Comparison of ENCODE assay signal across 9 cellular contexts in the genomic region with DNA sequence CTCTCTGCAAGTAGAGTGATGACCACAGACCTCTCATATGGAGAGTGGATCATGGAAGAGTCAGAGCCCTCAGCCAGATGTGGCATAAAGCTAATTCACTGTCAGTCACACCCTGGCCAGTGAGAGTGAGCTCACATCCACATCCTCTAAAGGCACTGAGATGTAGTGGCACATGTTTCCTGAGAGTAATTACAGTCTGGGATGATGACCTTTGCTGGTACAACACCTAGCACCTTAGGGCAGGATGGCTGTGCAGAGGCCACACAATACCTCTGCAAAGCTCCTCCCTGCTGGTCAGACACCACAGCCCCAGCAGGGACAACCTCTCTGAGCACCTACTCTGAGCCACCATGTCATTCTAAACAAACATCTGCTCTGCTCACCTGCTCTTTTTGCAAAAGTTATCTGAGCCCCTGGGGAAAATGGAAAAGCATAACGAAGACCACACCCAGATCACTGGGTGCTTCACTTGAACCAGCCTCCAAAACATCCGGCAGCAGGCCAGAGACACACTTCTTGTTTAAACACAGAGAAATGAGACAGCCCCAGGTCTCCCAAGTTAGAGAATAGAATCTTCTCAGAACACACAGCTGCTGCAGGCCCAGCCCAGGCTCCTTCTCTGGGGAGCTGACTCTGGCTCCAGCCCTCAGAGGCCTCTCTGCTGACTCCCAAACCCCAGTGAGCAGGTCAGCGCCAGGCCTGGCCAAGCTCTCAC. TPM values are rescaled to one million over a fixed set of nuclear protein-coding genes. Genes with fewer than 3 reads are reported as not detected.
A peak's percentile ranks its signal among the peaks of the same experiment; 100 is the strongest.
DNase-seq lines count a peak whose midpoint lies in the region; ATAC-seq and TF ChIP-seq lines count a peak whose summit lies in the region.
"Had no signal": no experiment of that assay in that cellular context is flagged by ENCODE, and none has a peak within 500 bp of the region (broad histone marks: within the 10 kb centered on the region; RNA-seq: fewer than 3 reads in every experiment).

No MANE protein-coding gene starts in this region.

- no peaks in the 10 kb centered on the region for H3K36me3 ChIP-seq in KMS-11 (ENCODE audit: insufficient read depth)

- peaks cover 49% of the 10 kb centered on the region for H3K4me1 Mint-ChIP-seq in activated CD4-positive, alpha-beta T cell treated with anti-CD3 and anti-CD28 coated beads, Interleukin-2, amount 10 ng/mL, durations not matched to agents 24 days and 14 days
- H3K4me1 Mint-ChIP-seq in activated naive CD4-positive, alpha-beta T cell treated with anti-CD3 and anti-CD28 coated beads, Interleukin-2, amount 50 U/mL, for 24 hours, result peaks cover 74% of the 10 kb centered on the region

- no peaks in the 10 kb centered on the region for H3K27me3 ChIP-seq in KMS-11 (ENCODE audit: insufficient read depth, low read depth)

- H2AFZ ChIP-seq in KMS-11 (ENCODE audit: low read depth), result peak overlapping the region; percentile 35

- peak; percentile 81 for DNase-seq in activated CD4-positive, alpha-beta T cell treated with anti-CD3 and anti-CD28 coated beads, Interleukin-2, amount 10 ng/mL, durations not matched to agents 24 days and 14 days
- no peak for DNase-seq in activated CD4-positive, alpha-beta T cell treated with anti-CD3 and anti-CD28 coated beads for 4 hours
- DNase-seq in stimulated activated naive CD8-positive, alpha-beta T cell treated with anti-CD3 and anti-CD28 coated beads, Interleukin-15, Interleukin-2, amounts not matched to agents 100 U/mL and 50 U/mL, for 24 hours, result peak; percentile 29
- no peak for DNase-seq in UCSD-AML1 (lab: John Stamatoyannopoulos, UW; ENCODE audit: unreplicated experiment)
- no peak for DNase-seq in stimulated activated naive CD4-positive, alpha-beta T cell treated with Interleukin-2 at 50 U/mL for 16 hours (lab: John Stamatoyannopoulos, UW)
- DNase-seq in LoVo (ENCODE audit: low spot score), result no peak
- DNase-seq: AML-193 had no signal

- H3K9me3 Mint-ChIP-seq in activated CD4-positive, alpha-beta T cell treated with anti-CD3 and anti-CD28 coated beads, Interleukin-2, amount 10 ng/mL, durations not matched to agents 24 days and 14 days, result no peaks in the 10 kb centered on the region
- H3K9me3 Mint-ChIP-seq in activated naive CD4-positive, alpha-beta T cell treated with anti-CD3 and anti-CD28 coated beads, Interleukin-2, amount 50 U/mL, for 24 hours, result no peaks in the 10 kb centered on the region

- no peak overlapping the region for H3K4me3 ChIP-seq in KMS-11 (IDR thresholded peaks at IDR 0.05; ENCODE audit: insufficient read depth, low read depth, low read length)

- peak overlapping the region; percentile 90 for H3K27ac Mint-ChIP-seq in activated CD4-positive, alpha-beta T cell treated with anti-CD3 and anti-CD28 coated beads, Interleukin-2, amount 10 ng/mL, durations not matched to agents 24 days and 14 days
- H3K27ac Mint-ChIP-seq in activated naive CD4-positive, alpha-beta T cell treated with anti-CD3 and anti-CD28 coated beads, Interleukin-2, amount 50 U/mL, for 24 hours, result peak overlapping the region; percentile 89

- H3K79me2 ChIP-seq in KMS-11 (ENCODE audit: insufficient read depth, low read depth), result no peaks in the 10 kb centered on the region

- H3K27ac ChIP-seq in KMS-11, result peak overlapping the region; percentile 73

- H3K9ac ChIP-seq in KMS-11, result peak overlapping the region; percentile 44; the same call in 1 of the 2 replicates

- intact Hi-C loops in activated CD4-positive, alpha-beta T cell treated with anti-CD3 and anti-CD28 coated beads, Interleukin-2, amount 10 ng/mL, durations not matched to agents 24 days and 14 days (cut with micrococcal nuclease), result loop anchor here (1.0 kb wide), 2 partner anchors 13 to 44 kb away; no protein-coding TSS in a partner anchor

- H3K4me1 ChIP-seq in KMS-11 (ENCODE audit: low read depth, poor library complexity, severe bottlenecking), result peaks cover 52% of the 10 kb centered on the region

- H4K20me1 ChIP-seq in KMS-11 (ENCODE audit: insufficient read depth), result no peaks in the 10 kb centered on the region

- H3K4me2 ChIP-seq in KMS-11, result peak overlapping the region; percentile 58

- no peak for TF ChIP-seq CTCF in KMS-11 (conservative IDR thresholded peaks at IDR 0.05; ENCODE audit: low read depth, low read length)

- H3K36me3 Mint-ChIP-seq in activated CD4-positive, alpha-beta T cell treated with anti-CD3 and anti-CD28 coated beads, Interleukin-2, amount 10 ng/mL, durations not matched to agents 24 days and 14 days (ENCODE audit: low read depth), result peaks cover 2% of the 10 kb centered on the region
- peaks cover 2% of the 10 kb centered on the region for H3K36me3 Mint-ChIP-seq in activated naive CD4-positive, alpha-beta T cell treated with anti-CD3 and anti-CD28 coated beads, Interleukin-2, amount 50 U/mL, for 24 hours

- peak; percentile 84 for ATAC-seq in stimulated activated naive CD8-positive, alpha-beta T cell treated with anti-CD3 and anti-CD28 coated beads, Interleukin-15, Interleukin-2, amounts not matched to agents 100 U/mL and 50 U/mL, for 24 hours

- H3K27me3 Mint-ChIP-seq in activated CD4-positive, alpha-beta T cell treated with anti-CD3 and anti-CD28 coated beads, Interleukin-2, amount 10 ng/mL, durations not matched to agents 24 days and 14 days, result no peaks in the 10 kb centered on the region
- H3K27me3 Mint-ChIP-seq in activated naive CD4-positive, alpha-beta T cell treated with anti-CD3 and anti-CD28 coated beads, Interleukin-2, amount 50 U/mL, for 24 hours, result no peaks in the 10 kb centered on the region

- H3K4me3 Mint-ChIP-seq in activated CD4-positive, alpha-beta T cell treated with anti-CD3 and anti-CD28 coated beads, Interleukin-2, amount 10 ng/mL, durations not matched to agents 24 days and 14 days, result peak overlapping the region; percentile 64
- H3K4me3 Mint-ChIP-seq in activated naive CD4-positive, alpha-beta T cell treated with anti-CD3 and anti-CD28 coated beads, Interleukin-2, amount 50 U/mL, for 24 hours, result peak overlapping the region; percentile 63

RNA-seq across cellular contexts. Expression of gene PITPNM2, which starts 30.3 kb away (rescaled TPM):
- total RNA-seq in activated CD4-positive, alpha-beta T cell treated with anti-CD3 and anti-CD28 coated beads, Interleukin-2, amount 10 ng/mL, durations not matched to agents 24 days and 14 days, result 19.0 and 19.2 TPM in 2 replicates

Comparison
In these comparisons a context has a peak if more than half of its experiments do, and no peak if none do; other contexts are left out.
1. DNase-seq: peak in activated CD4-positive, alpha-beta T cell treated with anti-CD3 and anti-CD28 coated beads, Interleukin-2, amount 10 ng/mL, durations not matched to agents 24 days and 14 days (single experiment) and stimulated activated naive CD8-positive, alpha-beta T cell treated with anti-CD3 and anti-CD28 coated beads, Interleukin-15, Interleukin-2, amounts not matched to agents 100 U/mL and 50 U/mL, for 24 hours (single experiment); none in activated CD4-positive, alpha-beta T cell treated with anti-CD3 and anti-CD28 coated beads for 4 hours (0 of 2), UCSD-AML1 (single experiment), stimulated activated naive CD4-positive, alpha-beta T cell treated with Interleukin-2 at 50 U/mL for 16 hours (single experiment) and LoVo (single experiment).